ENCODE assay signal across 12 cellular contexts in the genomic region with DNA sequence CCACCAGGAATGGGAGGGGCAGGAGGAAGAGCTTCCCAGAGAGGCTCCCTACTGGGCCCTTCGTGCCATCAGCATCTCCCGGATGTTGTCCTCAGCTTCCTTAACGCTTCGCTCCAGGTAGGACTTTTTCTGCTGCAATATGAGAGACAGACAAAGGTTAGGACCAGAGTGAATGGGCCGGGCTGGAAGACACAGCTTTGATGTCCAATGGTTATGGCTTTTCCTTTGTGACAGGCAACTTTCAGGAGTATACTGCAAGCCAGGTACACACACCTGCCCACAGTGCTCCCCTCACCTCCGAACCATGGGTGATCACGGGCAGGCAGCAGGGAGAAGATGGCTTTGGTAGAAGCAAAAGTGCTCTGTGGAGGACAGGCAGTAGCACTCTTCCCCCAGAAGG. TPM values are rescaled to one million over a fixed set of nuclear protein-coding genes. Genes with fewer than 3 reads are reported as not detected.
DNase-seq lines count a peak whose midpoint lies in the region; ATAC-seq and TF ChIP-seq lines count a peak whose summit lies in the region.
"Had no signal": no experiment of that assay in that cellular context is flagged by ENCODE, and none has a peak within 500 bp of the region (broad histone marks: within the 10 kb centered on the region; RNA-seq: fewer than 3 reads in every experiment).

No MANE protein-coding gene starts in this region.

- DNase-seq in activated CD4-positive, alpha-beta T cell treated with anti-CD3 and anti-CD28 coated beads, Interleukin-2, amount 10 ng/mL, durations not matched to agents 24 days and 14 days, result peak; percentile 54
- DNase-seq in activated CD4-positive, alpha-beta T cell treated with anti-CD3 and anti-CD28 coated beads for 4 hours, result no peak
- DNase-seq in mesendoderm, result no peak
- DNase-seq in body of pancreas, result no peak
- DNase-seq: 8988T, NCI-H2029, thyroid gland had no signal

- peaks cover 4% of the 10 kb centered on the region for H3K79me2 ChIP-seq in mesendoderm (ENCODE audit: control insufficient read depth, insufficient read depth, low read length)

- TF ChIP-seq CTCF in brain (conservative IDR thresholded peaks at IDR 0.05), result no peak
- no peak for TF ChIP-seq CTCF in body of pancreas (IDR thresholded peaks at IDR 0.05)

- no peak overlapping the region for H3K18ac ChIP-seq in mesendoderm (ENCODE audit: low read length)

- H3K36me3 Mint-ChIP-seq in activated CD4-positive, alpha-beta T cell treated with anti-CD3 and anti-CD28 coated beads, Interleukin-2, amount 10 ng/mL, durations not matched to agents 24 days and 14 days (ENCODE audit: low read depth), result peaks cover 20% of the 10 kb centered on the region
- H3K36me3 Mint-ChIP-seq in brain, result peaks cover 12% of the 10 kb centered on the region

- H2AK5ac ChIP-seq in mesendoderm (ENCODE audit: low read length), result no peak overlapping the region

- no CpG with 5 or more reads among the region's 7 CpGs for WGBS in mesendoderm (ENCODE audit: extremely low coverage, insufficient coverage, low lambda C conversion rate)
- WGBS in body of pancreas, 2 donors, result 91 to 97% methylated on average over 7 of the region's 7 CpGs

- no peak overlapping the region for H3K4ac ChIP-seq in mesendoderm (ENCODE audit: low read depth, low read length)

- H3K56ac ChIP-seq in mesendoderm (ENCODE audit: low read length), result no peak overlapping the region

- H3K27ac ChIP-seq in mesendoderm (ENCODE audit: low read depth, low read length) (peak overlapping the region; percentile 13), subcutaneous abdominal adipose tissue (ENCODE audit: low read depth, low read length) (peak overlapping the region; percentile 25), body of pancreas (peak overlapping the region in 1 of 4 donors; percentile 15)

- no peaks in the 10 kb centered on the region for H3K9me3 Mint-ChIP-seq in activated CD4-positive, alpha-beta T cell treated with anti-CD3 and anti-CD28 coated beads, Interleukin-2, amount 10 ng/mL, durations not matched to agents 24 days and 14 days
- H3K9me3 Mint-ChIP-seq in brain, result no peaks in the 10 kb centered on the region

- H3K4me1 Mint-ChIP-seq in activated CD4-positive, alpha-beta T cell treated with anti-CD3 and anti-CD28 coated beads, Interleukin-2, amount 10 ng/mL, durations not matched to agents 24 days and 14 days, result peaks cover 46% of the 10 kb centered on the region
- peaks cover 56% of the 10 kb centered on the region for H3K4me1 Mint-ChIP-seq in brain

- no peak overlapping the region for H3K4me3 Mint-ChIP-seq in activated CD4-positive, alpha-beta T cell treated with anti-CD3 and anti-CD28 coated beads, Interleukin-2, amount 10 ng/mL, durations not matched to agents 24 days and 14 days
- H3K4me3 Mint-ChIP-seq in brain, result no peak overlapping the region

- H2BK120ac ChIP-seq in mesendoderm (ENCODE audit: low read depth, low read length), result no peak overlapping the region

- no peak overlapping the region for H3K23ac ChIP-seq in mesendoderm (ENCODE audit: low read length)

- H3K4me3 ChIP-seq in mesendoderm (ENCODE audit: low read length) (no peak overlapping the region), subcutaneous abdominal adipose tissue (ENCODE audit: low read depth in 1 of 5, low read length in 5 of 5) (no peak overlapping the region), body of pancreas (no peak overlapping the region)
- H3K4me3 ChIP-seq: thyroid gland had no signal

- H3K27me3 ChIP-seq in mesendoderm (ENCODE audit: insufficient read depth, low read length, poor library complexity) (no peaks in the 10 kb centered on the region), subcutaneous abdominal adipose tissue (ENCODE audit: control insufficient read depth in 5 of 5, insufficient read depth in 4 of 5, low read length in 5 of 5) (no peaks in the 10 kb centered on the region), body of pancreas (no peaks in the 10 kb centered on the region)
- H3K27me3 ChIP-seq: thyroid gland had no signal

- no peak overlapping the region for H3K9ac ChIP-seq in mesendoderm (ENCODE audit: low read length)
- H3K9ac ChIP-seq in subcutaneous abdominal adipose tissue (ENCODE audit: low read length in 5 of 5), result peak overlapping the region in 1 of 5 donors; percentile 23

- H2BK5ac ChIP-seq in mesendoderm (ENCODE audit: low read length), result no peak overlapping the region

- H3K79me1 ChIP-seq in mesendoderm (ENCODE audit: low read length), result no peaks in the 10 kb centered on the region

- TF ChIP-seq POLR2A in body of pancreas (IDR thresholded peaks at IDR 0.05), result no peak

- H3K36me3 ChIP-seq in mesendoderm (ENCODE audit: control insufficient read depth, insufficient read depth, low read length) (no peaks in the 10 kb centered on the region), subcutaneous abdominal adipose tissue (ENCODE audit: control insufficient read depth in 5 of 5, insufficient read depth in 5 of 5, low read length in 5 of 5) (peaks cover 0 to 40% (median 25%) of the 10 kb centered on the region in 5 donors), body of pancreas (replicated peaks in 1 of 2; ENCODE audit: insufficient read depth in 1 of 2, low read depth in 2 of 2) (no peaks in the 10 kb centered on the region)
- H3K36me3 ChIP-seq: thyroid gland had no signal

- H3K9me3 ChIP-seq in subcutaneous abdominal adipose tissue (ENCODE audit: control insufficient read depth in 5 of 5, low read length in 5 of 5) (no peaks in the 10 kb centered on the region), body of pancreas (no peaks in the 10 kb centered on the region)
- H3K9me3 ChIP-seq: thyroid gland had no signal

- H3K4me1 ChIP-seq in mesendoderm (ENCODE audit: control insufficient read depth, low read depth, low read length), result peaks cover 2% of the 10 kb centered on the region
- H3K4me1 ChIP-seq in subcutaneous abdominal adipose tissue (ENCODE audit: control insufficient read depth in 5 of 5, insufficient read depth in 5 of 5, low read length in 5 of 5), result peaks cover 7 to 55% (median 50%) of the 10 kb centered on the region in 5 donors
- H3K4me1 ChIP-seq in body of pancreas, result peaks cover 39% of the 10 kb centered on the region

- no peak overlapping the region for H4K5ac ChIP-seq in mesendoderm (ENCODE audit: low read length)

- no peaks in the 10 kb centered on the region for H3K27me3 Mint-ChIP-seq in activated CD4-positive, alpha-beta T cell treated with anti-CD3 and anti-CD28 coated beads, Interleukin-2, amount 10 ng/mL, durations not matched to agents 24 days and 14 days
- H3K27me3 Mint-ChIP-seq in brain, result no peaks in the 10 kb centered on the region

- no peak overlapping the region for H2BK15ac ChIP-seq in mesendoderm (replicated peaks; ENCODE audit: low read depth)

- H3K4me2 ChIP-seq in mesendoderm (ENCODE audit: low read length), result no peak overlapping the region

- no peak overlapping the region for H4K8ac ChIP-seq in mesendoderm (ENCODE audit: low read depth, low read length)

- no peak for ATAC-seq in body of pancreas
- no peak for ATAC-seq in HG02571 (IDR thresholded peaks at IDR 0.05; ENCODE audit: unreplicated experiment)
- ATAC-seq in GM18907 (IDR thresholded peaks at IDR 0.05; ENCODE audit: unreplicated experiment), result no peak
- ATAC-seq: activated CD4-positive, CD25-positive, alpha-beta regulatory T cell treated with anti-CD3 and anti-CD28 coated beads, Interleukin-2, amount 50 U/mL, for 24 hours had no signal

- H3K27ac Mint-ChIP-seq in activated CD4-positive, alpha-beta T cell treated with anti-CD3 and anti-CD28 coated beads, Interleukin-2, amount 10 ng/mL, durations not matched to agents 24 days and 14 days, result no peak overlapping the region
- peak overlapping the region in 4 of 5 experiments; percentile 61 to 86 (median 75) for H3K27ac Mint-ChIP-seq in brain

- intact Hi-C loops in activated CD4-positive, alpha-beta T cell treated with anti-CD3 and anti-CD28 coated beads, Interleukin-2, amount 10 ng/mL, durations not matched to agents 24 days and 14 days (cut with micrococcal nuclease), result no loop called here
- intact Hi-C loops in body of pancreas (cut with DNase I), result loop anchor here (5.0 kb wide), 1 partner anchor 111 kb away; no protein-coding TSS in a partner anchor

RNA-seq across cellular contexts. Expression of a gene that starts 57.0 kb away (rescaled TPM):
- total RNA-seq in activated CD4-positive, alpha-beta T cell treated with anti-CD3 and anti-CD28 coated beads, Interleukin-2, amount 10 ng/mL, durations not matched to agents 24 days and 14 days, result 51.5 and 57.9 TPM in 2 replicates
- 92.3 TPM for polyA plus RNA-seq in brain (ENCODE audit: insufficient read depth, low read depth, low replicate concordance)
- polyA plus RNA-seq in mesendoderm (2013, experiment 1 of 2), result 297 TPM
- polyA plus RNA-seq in mesendoderm (2013, experiment 2 of 2), result 277 TPM
- total RNA-seq in body of pancreas, result 10 to 100 TPM; 37.6 to 54.1 TPM
